11 cellular contexts compared by ENCODE assay signal in genomic region chr4:6989331-6989923, GRCh38. TPM values are rescaled to one million over a fixed set of nuclear protein-coding genes. Genes with fewer than 3 reads are reported as not detected.
DNase-seq lines count a peak whose midpoint lies in the region; ATAC-seq, FAIRE-seq and TF ChIP-seq lines count a peak whose summit lies in the region.
"Had no signal": no experiment of that assay in that cellular context is flagged by ENCODE, and none has a peak within 500 bp of the region (broad histone marks: within the 10 kb centered on the region; RNA-seq: fewer than 3 reads in every experiment).

No MANE protein-coding gene starts in this region.

- H3K27me3 Mint-ChIP-seq in activated CD4-positive, alpha-beta T cell treated with anti-CD3 and anti-CD28 coated beads, Interleukin-2, amount 10 ng/mL, durations not matched to agents 24 days and 14 days: no peaks in the 10 kb centered on the region

- H3K56ac ChIP-seq in H1 (replicated peaks; ENCODE audit: insufficient read length, low read depth, low read length): no peak overlapping the region

- peaks cover under 1 to 10% (median 6%) of the 10 kb centered on the region in 4 experiments; a peak in 5 of 8 replicates for H3K36me3 ChIP-seq in H1 (ENCODE audit: control insufficient read depth in 2 of 4, insufficient read depth in 4 of 4, low read length in 3 of 4)
- peaks cover 0 to under 1% of the 10 kb centered on the region in 2 donors for H3K36me3 ChIP-seq in psoas muscle (ENCODE audit: insufficient read depth in 1 of 2, low read depth in 1 of 2)
- peaks cover 14 to 48% of the 10 kb centered on the region in 2 donors for H3K36me3 ChIP-seq in neuronal stem cell (replicated peaks in 1 of 2; ENCODE audit: control insufficient read depth in 2 of 2, insufficient read depth in 2 of 2, low read length in 2 of 2)

- H2AFZ ChIP-seq in H1 (ENCODE audit: low read length) (no peak overlapping the region), neuronal stem cell (ENCODE audit: low read length) (no peak overlapping the region)

- no peaks in the 10 kb centered on the region for H3K9me3 Mint-ChIP-seq in activated CD4-positive, alpha-beta T cell treated with anti-CD3 and anti-CD28 coated beads, Interleukin-2, amount 10 ng/mL, durations not matched to agents 24 days and 14 days

- no peaks in the 10 kb centered on the region for H3K27me3 ChIP-seq in H1 (replicated peaks in 1 of 4; ENCODE audit: control insufficient read depth in 3 of 4, extremely low read depth in 1 of 4, insufficient read depth in 3 of 4, low read length in 3 of 4)
- no peaks in the 10 kb centered on the region for H3K27me3 ChIP-seq in psoas muscle (ENCODE audit: insufficient read depth in 3 of 3, low read length in 2 of 3)
- H3K27me3 ChIP-seq in neuronal stem cell (ENCODE audit: control insufficient read depth in 3 of 3, insufficient read depth in 3 of 3, low read depth in 1 of 3, low read length in 3 of 3): no peaks in the 10 kb centered on the region
- H3K27me3 ChIP-seq: body of pancreas had no signal

- H2BK5ac ChIP-seq in H1 (ENCODE audit: low read depth, low read length): no peak overlapping the region
- no peak overlapping the region for H2BK5ac ChIP-seq in neuronal stem cell (ENCODE audit: low read length)

- H3K4me3 Mint-ChIP-seq in activated CD4-positive, alpha-beta T cell treated with anti-CD3 and anti-CD28 coated beads, Interleukin-2, amount 10 ng/mL, durations not matched to agents 24 days and 14 days: peak overlapping the region; percentile 96

- H2BK120ac ChIP-seq in H1 (replicated peaks; ENCODE audit: low read depth, low read length) (no peak overlapping the region), neuronal stem cell (ENCODE audit: low read depth, low read length) (no peak overlapping the region)

- no peak overlapping the region for H2BK20ac ChIP-seq in H1 (ENCODE audit: low read length)

- H3K27ac Mint-ChIP-seq in activated CD4-positive, alpha-beta T cell treated with anti-CD3 and anti-CD28 coated beads, Interleukin-2, amount 10 ng/mL, durations not matched to agents 24 days and 14 days: peak overlapping the region; percentile 9

- no peak overlapping the region for H3K14ac ChIP-seq in H1 (ENCODE audit: insufficient read length)
- H3K14ac ChIP-seq in neuronal stem cell (ENCODE audit: low read length): no peak overlapping the region

- H3K36me3 Mint-ChIP-seq in activated CD4-positive, alpha-beta T cell treated with anti-CD3 and anti-CD28 coated beads, Interleukin-2, amount 10 ng/mL, durations not matched to agents 24 days and 14 days (ENCODE audit: low read depth): peaks cover 22% of the 10 kb centered on the region

- H4K8ac ChIP-seq in H1 (ENCODE audit: extremely low read depth, insufficient read depth, low read length) (no peak overlapping the region; the same call in 1 of the 2 replicates), neuronal stem cell (ENCODE audit: low read depth, low read length) (no peak overlapping the region)

- no peak overlapping the region for H4K5ac ChIP-seq in H1 (ENCODE audit: insufficient read length, low read depth, low read length)

- H3K9ac ChIP-seq in H1 (replicated peaks in 1 of 4; ENCODE audit: extremely low read depth in 1 of 4, low read depth in 3 of 4, low read length in 3 of 4) (peak overlapping the region in 1 of 4 experiments; percentile 56; a peak in 2 of 7 replicates), neuronal stem cell (ENCODE audit: low read depth, low read length, poor library complexity) (no peak overlapping the region)

- TF ChIP-seq EP300 in H1 (IDR thresholded peaks at IDR 0.05; ENCODE audit: borderline replicate concordance in 1 of 2, low read depth in 2 of 2, low read length in 2 of 2): no peak

- no peak overlapping the region for H3K18ac ChIP-seq in H1 (ENCODE audit: extremely low read depth, low read length)
- H3K18ac ChIP-seq in neuronal stem cell (ENCODE audit: low read length): no peak overlapping the region

- intact Hi-C loops in activated CD4-positive, alpha-beta T cell treated with anti-CD3 and anti-CD28 coated beads, Interleukin-2, amount 10 ng/mL, durations not matched to agents 24 days and 14 days (cut with micrococcal nuclease): loop anchor here (5.0 kb wide), 1 partner anchor 272 kb away; the partner anchor contains the start of gene BLOC1S4
- intact Hi-C loops in psoas muscle (cut with DNase I): loop anchor here (5.0 to 10.0 kb wide), 5 partner anchors 53 to 275 kb away; partner anchors contain the start of genes BLOC1S4 (in 1 of the 2), GRPEL1 (in 1 of the 2) and TADA2B (in 1 of the 2)

- no peak overlapping the region for H4K91ac ChIP-seq in H1 (replicated peaks; ENCODE audit: insufficient read length, low read length)
- no peak overlapping the region for H4K91ac ChIP-seq in neuronal stem cell (ENCODE audit: low read depth, low read length, poor library complexity)

- peak overlapping the region; percentile 28 to 78; a peak in 2 of 4 replicates for H3K4me2 ChIP-seq in H1 (ENCODE audit: insufficient read depth in 1 of 2, low read depth in 2 of 2, low read length in 2 of 2)
- no peak overlapping the region for H3K4me2 ChIP-seq in neuronal stem cell (ENCODE audit: insufficient read depth, low read length, poor library complexity, severe bottlenecking)

- POLR2A ChIA-PET in RWPE1 (lab: Yijun Ruan, JAX; ENCODE audit: low non-redundant PET): interaction anchor here (0.8 kb wide), 1 partner anchor 18 kb away, joined by 3 read pairs; no protein-coding TSS in a partner anchor
- POLR2A ChIA-PET in H1 (lab: Charles Lee; ENCODE audit: partially characterized antibody): interaction anchor here (0.9 to 4.6 kb wide), 3 partner anchors 10 to 19 kb away, joined by 4 to 21 read pairs (median 15); no protein-coding TSS in a partner anchor

- H3K79me1 ChIP-seq in H1 (ENCODE audit: low read depth, low read length) (peaks cover 28% of the 10 kb centered on the region), neuronal stem cell (ENCODE audit: low read depth, low read length) (peaks cover 12% of the 10 kb centered on the region)

- no peak for FAIRE-seq in H1 (lab: Jason Lieb, UNC)

- 82% methylated on average over 10 of the region's 10 CpGs; no CpG with 5 or more reads in 1 of the 2 experiments for WGBS in H1 (ENCODE audit: extremely low coverage in 1 of 2, insufficient coverage in 1 of 2, insufficient read length in 1 of 2, insufficient replicate concordance in 2 of 2, low coverage in 1 of 2, low lambda C conversion rate in 2 of 2, missing lambda C conversion rate in 1 of 2), 2 experiments
- 70 to 85% (median 70%) methylated on average over 10 of the region's 10 CpGs for WGBS in psoas muscle, 3 donors
- no CpG with 5 or more reads among the region's 10 CpGs for WGBS in neuronal stem cell (ENCODE audit: extremely low coverage in 2 of 2, insufficient read length in 2 of 2, insufficient replicate concordance in 1 of 2), 2 donors

- no peak for TF ChIP-seq POLR2A in H1 (IDR thresholded peaks at IDR 0.05; ENCODE audit: control extremely low read depth in 1 of 2, low read depth in 2 of 2, low read length in 2 of 2)

- H3K23me2 ChIP-seq in H1 (ENCODE audit: low read depth, low read length): peaks cover 11% of the 10 kb centered on the region

- no peak for TF ChIP-seq RAD21 in H1 (IDR thresholded peaks at IDR 0.05 in 1 of 2, conservative IDR thresholded peaks at IDR 0.05 in 1 of 2; ENCODE audit: low read depth in 2 of 2, low read length in 2 of 2)

- H4K20me1 ChIP-seq in H1 (replicated peaks in 1 of 2; ENCODE audit: control insufficient read depth in 1 of 2, insufficient read depth in 2 of 2, low read length in 2 of 2): peaks cover 19 to 30% of the 10 kb centered on the region in 2 experiments

- H3K4me1 Mint-ChIP-seq in activated CD4-positive, alpha-beta T cell treated with anti-CD3 and anti-CD28 coated beads, Interleukin-2, amount 10 ng/mL, durations not matched to agents 24 days and 14 days: peaks cover 74% of the 10 kb centered on the region

- CTCF ChIA-PET in RWPE1 (lab: Yijun Ruan, JAX) (no interaction called here), H1 (lab: Charles Lee; ENCODE audit: partially characterized antibody) (interaction anchor here (1.0 to 3.0 kb wide), 4 partner anchors 15 to 82 kb away, joined by 3 to 14 read pairs (median 6); no protein-coding TSS in a partner anchor)

- no peak overlapping the region for H2BK15ac ChIP-seq in H1 (ENCODE audit: low read length)
- H2BK15ac ChIP-seq in neuronal stem cell (ENCODE audit: low read length): no peak overlapping the region

- H3K27ac ChIP-seq in RWPE1 (peak overlapping the region; percentile 92), H1 (ENCODE audit: low read depth, low read length) (no peak overlapping the region), psoas muscle (peak overlapping the region; percentile 87), neuronal stem cell (replicated peaks; ENCODE audit: low read length) (no peak overlapping the region)
- H3K27ac ChIP-seq: body of pancreas had no signal

- H3K4ac ChIP-seq in H1 (replicated peaks; ENCODE audit: insufficient read length, low read depth, low read length) (no peak overlapping the region), neuronal stem cell (ENCODE audit: low read length) (no peak overlapping the region)

- H3K79me2 ChIP-seq in H1 (ENCODE audit: control insufficient read depth in 1 of 2, insufficient read depth in 2 of 2, low read length in 2 of 2): peaks cover 7 to 67% of the 10 kb centered on the region in 2 experiments; a peak in 3 of 4 replicates

- no peak overlapping the region for H2BK12ac ChIP-seq in H1 (ENCODE audit: low read depth, low read length)
- no peak overlapping the region for H2BK12ac ChIP-seq in neuronal stem cell (ENCODE audit: low read length)

- H3K23ac ChIP-seq in H1 (ENCODE audit: insufficient read length) (no peak overlapping the region), neuronal stem cell (ENCODE audit: low read depth, low read length, poor library complexity) (no peak overlapping the region)

- H3K9me3 ChIP-seq in H1 (ENCODE audit: insufficient read depth in 2 of 2, low read depth in 1 of 2, low read length in 1 of 2): no peaks in the 10 kb centered on the region
- H3K9me3 ChIP-seq in psoas muscle: no peaks in the 10 kb centered on the region
- no peaks in the 10 kb centered on the region for H3K9me3 ChIP-seq in neuronal stem cell (replicated peaks in 1 of 2; ENCODE audit: control insufficient read depth in 2 of 2, insufficient read depth in 1 of 2, low read depth in 1 of 2, low read length in 2 of 2)
- H3K9me3 ChIP-seq: body of pancreas had no signal

- ATAC-seq in psoas muscle: no peak
- no peak for ATAC-seq in GM19452 (IDR thresholded peaks at IDR 0.05; ENCODE audit: unreplicated experiment)
- ATAC-seq: body of pancreas had no signal

- H3K4me3 ChIP-seq in H1 (ENCODE audit: extremely low read depth in 1 of 4, insufficient read depth in 2 of 4, low read depth in 3 of 4, low read length in 4 of 4) (no peak overlapping the region), psoas muscle (peak overlapping the region; percentile 67), neuronal stem cell (ENCODE audit: low read length in 2 of 2) (no peak overlapping the region)
- H3K4me3 ChIP-seq: body of pancreas had no signal

- no peak overlapping the region for H2AK5ac ChIP-seq in H1 (ENCODE audit: low read depth, low read length)
- H2AK5ac ChIP-seq in neuronal stem cell (ENCODE audit: low read depth, low read length): no peak overlapping the region

- DNase-seq in activated CD4-positive, alpha-beta T cell treated with anti-CD3 and anti-CD28 coated beads, Interleukin-2, amount 10 ng/mL, durations not matched to agents 24 days and 14 days: no peak
- DNase-seq in activated CD4-positive, alpha-beta T cell treated with anti-CD3 and anti-CD28 coated beads, Interleukin-2, amount 50 U/mL, for 48 hours: no peak
- no peak for DNase-seq in RWPE1 (ENCODE audit: low spot score)
- no peak for DNase-seq in H1 (ENCODE audit: low read depth in 1 of 2, low spot score in 2 of 2)
- DNase-seq in psoas muscle: no peak
- DNase-seq in neuronal stem cell (ENCODE audit: low spot score): no peak
- no peak for DNase-seq in CD1c-positive myeloid dendritic cell (ENCODE audit: extremely low spot score)
- DNase-seq: body of pancreas, NCI-H226, SHP77 had no signal

- peaks cover 5 to 17% (median 8%) of the 10 kb centered on the region in 4 experiments for H3K4me1 ChIP-seq in H1 (replicated peaks in 1 of 4; ENCODE audit: control insufficient read depth in 3 of 4, insufficient read depth in 4 of 4, low read length in 3 of 4)
- peaks cover 76% of the 10 kb centered on the region for H3K4me1 ChIP-seq in psoas muscle
- H3K4me1 ChIP-seq in neuronal stem cell (ENCODE audit: control insufficient read depth in 2 of 2, insufficient read depth in 1 of 2, low read depth in 1 of 2, low read length in 2 of 2): peaks cover 15 to 21% of the 10 kb centered on the region in 2 donors

- TF ChIP-seq CTCF in RWPE1 (conservative IDR thresholded peaks at IDR 0.05; ENCODE audit: low read depth) (no peak), H1 (IDR thresholded peaks at IDR 0.05; ENCODE audit: control extremely low read depth in 1 of 3, insufficient read depth in 1 of 3, low read depth in 1 of 3, low read length in 3 of 3) (no peak), psoas muscle (IDR thresholded peaks at IDR 0.05) (no peak)

RNA-seq across cellular contexts. Expression of gene TADA2B, which starts 53.7 kb away (rescaled TPM):
- total RNA-seq in activated CD4-positive, alpha-beta T cell treated with anti-CD3 and anti-CD28 coated beads, Interleukin-2, amount 10 ng/mL, durations not matched to agents 24 days and 14 days: 12.9 and 13.3 TPM in 2 replicates
- total RNA-seq in H1 (2021; fragmentation: NEBNext Ultra II Directional; extraction: Animal tissue kit (Norgen Biotek cat#: 25700)): 12.1 and 12.3 TPM in 2 replicates
- polyA plus RNA-seq in H1 (2011; rRNA removed) (5.7 and 6.5 TPM in 2 replicates), psoas muscle (10 to 100 TPM; 21.0 to 63.3 (median 26.4) TPM)
- 5.1 TPM for polyA plus RNA-seq in H1 (2011; cell fraction: cytosol; rRNA removed)
- polyA plus RNA-seq in H1 (2011; cell fraction: nucleus; rRNA removed): 8.2 TPM
- polyA plus RNA-seq in H1 (2012, experiment 1 of 2): 7.6 to 10.1 TPM (median 8.7 TPM) in 4 replicates
- 5.6 TPM for polyA plus RNA-seq in H1 (2012, experiment 2 of 2)
- 6.1 TPM for polyA plus RNA-seq in H1 (2013, experiment 1 of 2)
- polyA plus RNA-seq in H1 (2013, experiment 2 of 2): 6.0 TPM
- 3.7 and 5.2 TPM in 2 replicates for polyA minus RNA-seq in H1 (2011; rRNA and poly(A)+ RNA removed)
- polyA minus RNA-seq in H1 (2011; cell fraction: cytosol; rRNA and poly(A)+ RNA removed): 4.4 TPM
- polyA minus RNA-seq in H1 (2011; cell fraction: nucleus; rRNA and poly(A)+ RNA removed): 5.3 TPM
- total RNA-seq in psoas muscle: 10 to 100 TPM; 43.0 to 70.3 (median 54.7) TPM
- polyA plus RNA-seq in neuronal stem cell (2013, experiment 1 of 2): 9.9 TPM
- 9.9 TPM for polyA plus RNA-seq in neuronal stem cell (2013, experiment 2 of 2)

Comparison
In these comparisons a context has a peak if more than half of its experiments do, and no peak if none do; other contexts are left out.
1. H3K27ac ChIP-seq: peak in RWPE1 (single experiment) and psoas muscle (single experiment); none in H1 (single experiment) and neuronal stem cell (single experiment).